26 cellular contexts compared by ENCODE assay signal in the genomic region with DNA sequence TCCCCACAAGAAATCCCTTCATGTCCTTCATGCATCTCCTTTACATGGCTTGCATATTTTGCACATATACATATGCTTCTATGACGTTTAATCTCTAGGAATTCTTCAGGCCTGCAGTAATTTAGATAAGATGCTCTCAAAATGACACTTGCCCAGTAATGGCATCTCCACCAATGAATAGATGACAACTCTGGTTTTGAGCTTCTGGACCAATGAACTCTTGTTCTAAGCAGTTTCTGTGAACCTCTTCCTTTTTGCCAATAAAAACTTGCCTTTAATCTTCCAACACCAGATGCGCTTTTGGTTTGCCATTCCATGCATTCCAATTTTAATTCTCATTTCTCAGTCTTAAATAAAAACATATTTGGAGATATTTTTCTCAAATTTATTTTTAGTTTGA.
"Had no signal": no experiment of that assay in that cellular context is flagged by ENCODE, and none has a peak within 500 bp of the region (broad histone marks: within the 10 kb centered on the region; RNA-seq: fewer than 3 reads in every experiment).

No MANE protein-coding gene starts in this region.

- ATAC-seq: HepG2, T-cell had no signal

- H3K36me3 Mint-ChIP-seq: T-cell had no signal

- H3K4me3 Mint-ChIP-seq: T-cell; T-helper 1 cell treated with Interleukin-12 subunit alpha and Interleukin-12 subunit beta and Interleukin-4 antibody, amounts not matched to agents 30 μg/mL and 1 μg/mL, for 36 hours had no signal

- H3K27me3 ChIP-seq: MG63, SJSA1 had no signal

- H3K9me3 Mint-ChIP-seq: T-cell; T-helper 1 cell treated with Interleukin-12 subunit alpha and Interleukin-12 subunit beta and Interleukin-4 antibody, amounts not matched to agents 30 μg/mL and 1 μg/mL, for 36 hours had no signal

- H3K4me3 ChIP-seq: MG63, SJSA1 had no signal

- H3K36me3 ChIP-seq: MG63, SJSA1 had no signal

- DNase-seq: IMR-90, Karpas-422, KG1, MG63, NCI-H1092 treated with DMSO at 0.1 percent for 48 hours, NCI-H1436, NCI-H187, NCI-H2029, NCI-H2081 treated with DMSO at 0.1 percent for 48 hours, NCI-H2171, NCI-H226, NCI-H446, NCI-H510A, NCI-H524 treated with DMSO at 0.1 percent for 48 hours, NCI-H69, NCI-H774, Right ventricle myocardium superior, RPMI8226, SIG-M5, SK-N-SH, SW 1271, T-cell had no signal

- H3K4me1 ChIP-seq: SJSA1 had no signal

- H3K27ac ChIP-seq: HL-60, SJSA1 had no signal

- H3K9me3 ChIP-seq: MG63, SJSA1, SK-N-SH had no signal

- H3K9ac ChIP-seq: SK-N-SH had no signal

- H3K27ac Mint-ChIP-seq: T-cell; T-helper 1 cell treated with Interleukin-12 subunit alpha and Interleukin-12 subunit beta and Interleukin-4 antibody, amounts not matched to agents 30 μg/mL and 1 μg/mL, for 36 hours had no signal

- H3K4me1 Mint-ChIP-seq: T-cell had no signal

- H3K27me3 Mint-ChIP-seq: T-cell had no signal
